ENCODE assay signal across 15 cellular contexts in the genomic region with DNA sequence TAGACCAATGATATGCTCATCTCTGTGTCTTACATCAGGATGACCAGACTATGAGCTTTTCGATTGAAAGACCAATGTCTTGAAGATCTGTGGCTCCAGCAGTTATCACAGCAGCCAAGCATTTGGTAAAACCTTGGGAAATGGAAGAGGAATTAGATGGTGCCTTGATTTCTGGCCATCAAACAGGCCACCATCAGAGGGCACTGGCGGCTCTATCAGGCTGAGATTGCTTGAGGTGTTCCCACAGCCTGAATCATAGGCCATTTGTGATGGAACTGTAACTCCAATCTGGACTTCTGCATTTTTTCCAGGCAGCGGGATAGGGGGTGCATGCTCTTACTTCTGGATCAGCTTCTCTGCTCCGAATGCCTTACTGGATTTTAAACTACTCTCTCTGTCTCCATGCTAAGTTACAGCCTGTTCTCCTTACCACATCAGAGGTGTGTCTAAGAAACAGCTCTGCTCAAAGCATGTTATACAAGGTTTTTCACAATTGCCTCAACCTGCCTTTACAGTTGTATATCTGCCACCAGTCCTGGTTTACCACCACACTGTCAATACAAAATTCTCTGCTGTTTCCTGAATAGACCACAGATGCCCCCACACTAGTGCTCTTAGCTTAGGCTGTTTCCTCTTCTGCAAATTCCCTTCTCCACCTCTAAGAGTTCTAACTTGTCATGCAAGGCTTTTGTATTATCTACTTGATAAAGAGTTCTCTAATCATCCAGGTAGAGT.
A peak's percentile ranks its signal among the peaks of the same experiment; 100 is the strongest.
DNase-seq lines count a peak whose midpoint lies in the region; ATAC-seq and TF ChIP-seq lines count a peak whose summit lies in the region.
"Had no signal": no experiment of that assay in that cellular context is flagged by ENCODE, and none has a peak within 500 bp of the region (broad histone marks: within the 10 kb centered on the region; RNA-seq: fewer than 3 reads in every experiment).

No MANE protein-coding gene starts in this region.

- POLR2A ChIA-PET in CD8-positive, alpha-beta T cell (lab: Charles Lee) = no interaction called here

- no peak for ATAC-seq in CD8-positive, alpha-beta T cell
- ATAC-seq: HCT116, heart right ventricle had no signal

- H3K4me3 ChIP-seq in CD8-positive, alpha-beta T cell (ENCODE audit: low read depth, low read length) = no peak overlapping the region
- H3K4me3 ChIP-seq: heart right ventricle had no signal

- H3K9me3 ChIP-seq in CD8-positive, alpha-beta T cell (ENCODE audit: low read length) = no peaks in the 10 kb centered on the region

- CTCF ChIA-PET in CD8-positive, alpha-beta T cell (lab: Charles Lee) = no interaction called here

- H3K9me3 Mint-ChIP-seq in CD8-positive, alpha-beta T cell = no peaks in the 10 kb centered on the region
- H3K9me3 Mint-ChIP-seq in immature natural killer cell = peaks cover 0 to 6% (median 0%) of the 10 kb centered on the region in 6 donors

- no peaks in the 10 kb centered on the region for H3K27me3 Mint-ChIP-seq in CD8-positive, alpha-beta T cell (ENCODE audit: low read depth)
- H3K27me3 Mint-ChIP-seq in immature natural killer cell (ENCODE audit: low read depth in 3 of 3) = peaks cover 3 to 7% (median 3%) of the 10 kb centered on the region in 3 donors

- no peak for DNase-seq in CD8-positive, alpha-beta T cell
- peak; percentile 32 for DNase-seq in KG1 (lab: John Stamatoyannopoulos, UW)
- DNase-seq in RKO (ENCODE audit: low spot score) = peak; percentile 19
- DNase-seq in immature natural killer cell = peak; percentile 2 to 22 (median 3)
- DNase-seq in NCI-H226 = no peak
- no peak for DNase-seq in OCI-M2 (lab: John Stamatoyannopoulos, UW; ENCODE audit: unreplicated experiment)
- no peak for DNase-seq in activated naive CD4-positive, alpha-beta T cell (lab: John Stamatoyannopoulos, UW)
- DNase-seq: activated naive CD4-positive, alpha-beta T cell treated with Interleukin-2 at 50 U/mL for 16 hours; CD4-positive, alpha-beta memory T cell; heart right ventricle; NCI-H2029; NCI-H526 treated with DMSO at 0.1 percent for 48 hours; SIG-M5; stimulated activated CD4-positive, alpha-beta T cell treated with anti-CD3 and anti-CD28 coated beads, Interleukin-15, amount 100 ng/mL, for 24 hours had no signal

- no peak overlapping the region for H3K4me3 Mint-ChIP-seq in CD8-positive, alpha-beta T cell
- peak overlapping the region in 3 of 5 donors; percentile 27 to 74 (median 57) for H3K4me3 Mint-ChIP-seq in immature natural killer cell

- intact Hi-C loops in CD8-positive, alpha-beta T cell (cut with DNase I, micrococcal nuclease) = no loop called here

- no peak overlapping the region for H3K27ac ChIP-seq in CD8-positive, alpha-beta T cell (ENCODE audit: low read depth, low read length)
- H3K27ac ChIP-seq: heart right ventricle had no signal

- H3K27ac Mint-ChIP-seq in CD8-positive, alpha-beta T cell = peak overlapping the region; percentile 4
- H3K27ac Mint-ChIP-seq in immature natural killer cell = peak overlapping the region in 1 of 6 donors; percentile 1
- H3K27ac Mint-ChIP-seq: CD4-positive, alpha-beta memory T cell had no signal

- no peaks in the 10 kb centered on the region for H3K36me3 ChIP-seq in CD8-positive, alpha-beta T cell (ENCODE audit: insufficient read depth, low read length)
- H3K36me3 ChIP-seq: heart right ventricle had no signal

- H3K4me1 ChIP-seq in CD8-positive, alpha-beta T cell (ENCODE audit: insufficient read depth, low read length) = peaks cover 4% of the 10 kb centered on the region

- peaks cover 24% of the 10 kb centered on the region for H3K4me1 Mint-ChIP-seq in CD8-positive, alpha-beta T cell (ENCODE audit: low read depth)
- H3K4me1 Mint-ChIP-seq in immature natural killer cell = peaks cover 28 to 40% of the 10 kb centered on the region in 2 donors

- no peak for TF ChIP-seq CTCF in CD8-positive, alpha-beta T cell (IDR thresholded peaks at IDR 0.05)

- no peaks in the 10 kb centered on the region for H3K36me3 Mint-ChIP-seq in CD8-positive, alpha-beta T cell
- peaks cover 0 to 8% (median 0%) of the 10 kb centered on the region in 3 donors for H3K36me3 Mint-ChIP-seq in immature natural killer cell
- H3K36me3 Mint-ChIP-seq: CD4-positive, alpha-beta memory T cell had no signal

- no peaks in the 10 kb centered on the region for H3K27me3 ChIP-seq in CD8-positive, alpha-beta T cell (ENCODE audit: insufficient read depth, low read length)
- H3K27me3 ChIP-seq: heart right ventricle had no signal

Comparison
In these comparisons a context has a peak if more than half of its experiments do, and no peak if none do; other contexts are left out.
1. DNase-seq: peak in KG1 (single experiment), RKO (single experiment) and immature natural killer cell (3 of 3); none in CD8-positive, alpha-beta T cell (0 of 7), NCI-H226 (single experiment), OCI-M2 (single experiment) and activated naive CD4-positive, alpha-beta T cell (0 of 4).